In genomic region chr14:47278233-47278842, GRCh38 we compare ENCODE assay signal across 8 cellular contexts.
A peak's percentile ranks its signal among the peaks of the same experiment; 100 is the strongest.
DNase-seq lines count a peak whose midpoint lies in the region; ATAC-seq and TF ChIP-seq lines count a peak whose summit lies in the region.

No MANE protein-coding gene starts in this region.

- no peaks in the 10 kb centered on the region for H3K4me1 ChIP-seq in OCI-LY7 (ENCODE audit: insufficient read depth, low read length, poor library complexity, severe bottlenecking)

- H3K9me2 ChIP-seq in OCI-LY7 (ENCODE audit: insufficient read depth, low read length) = no peaks in the 10 kb centered on the region

- peaks cover 3% of the 10 kb centered on the region for H3K36me3 Mint-ChIP-seq in mesothelial cell of epicardium

- H3K27ac ChIP-seq in HL-60 (replicated peaks) (no peak overlapping the region), OCI-LY7 (ENCODE audit: low read depth, low read length, poor library complexity, severe bottlenecking) (no peak overlapping the region), coronary artery (no peak overlapping the region)

- H3K27me3 ChIP-seq in HL-60 (ENCODE audit: insufficient read depth, poor library complexity, severe bottlenecking) = no peaks in the 10 kb centered on the region

- no peaks in the 10 kb centered on the region for H3K9me3 ChIP-seq in OCI-LY7 (ENCODE audit: low read length)

- no peaks in the 10 kb centered on the region for H3K36me3 ChIP-seq in OCI-LY7 (ENCODE audit: insufficient read depth, low read length)

- ATAC-seq in GM19438 (IDR thresholded peaks at IDR 0.05; ENCODE audit: low read depth, unreplicated experiment) = peak; percentile 81

- peaks cover 8% of the 10 kb centered on the region for H3K4me1 Mint-ChIP-seq in mesothelial cell of epicardium

- intact Hi-C loops in OCI-LY7 (cut with micrococcal nuclease; ENCODE audit: unreplicated experiment) = no loop called here

- CTCF ChIA-PET in OCI-LY7 (lab: Charles Lee; ENCODE audit: unreplicated experiment) = no interaction called here

- H3K4me3 Mint-ChIP-seq in mesothelial cell of epicardium = no peak overlapping the region

- BruUV-seq in OCI-LY7 (replicated peaks; lab: Mats Ljungman, UMichigan) = no TSS peak

- peak; percentile 65 for DNase-seq in ELF-1 (ENCODE audit: low read depth, low spot score)
- peak; percentile 23 to 49 for DNase-seq in HL-60 (ENCODE audit: low read depth in 1 of 2, low spot score in 1 of 2)
- peak; percentile 50 for DNase-seq in OCI-LY7 (ENCODE audit: low spot score)
- peak; percentile 14 to 23 for DNase-seq in cardiac fibroblast (ENCODE audit: low read depth in 2 of 2)
- peak; percentile 28 to 51 for DNase-seq in mesothelial cell of epicardium (ENCODE audit: low spot score in 2 of 2, unreplicated experiment in 2 of 2)
- no peak for DNase-seq in coronary artery (ENCODE audit: low spot score)
- no peak for DNase-seq in effector CD8-positive, alpha-beta T cell (lab: John Stamatoyannopoulos, UW)

- H3K4me2 ChIP-seq in OCI-LY7 (ENCODE audit: low read length) = no peak overlapping the region

- H3K27me3 Mint-ChIP-seq in mesothelial cell of epicardium (ENCODE audit: low read depth) = no peaks in the 10 kb centered on the region

- H4K20me1 ChIP-seq in OCI-LY7 (ENCODE audit: insufficient read depth, low read length) = no peaks in the 10 kb centered on the region

- no peaks in the 10 kb centered on the region for H3K79me2 ChIP-seq in OCI-LY7 (ENCODE audit: insufficient read depth, low read depth, low read length)

- no peaks in the 10 kb centered on the region for H3K9me3 Mint-ChIP-seq in mesothelial cell of epicardium

- POLR2A ChIA-PET in OCI-LY7 (lab: Charles Lee) = interaction anchor here (0.6 kb wide), 1 partner anchor 1555 kb away, joined by 3 read pairs; no protein-coding TSS in a partner anchor

- H3K4me3 ChIP-seq in HL-60 (replicated peaks; ENCODE audit: insufficient read depth, low read length) (no peak overlapping the region), OCI-LY7 (ENCODE audit: low read depth, low read length, poor library complexity, severe bottlenecking) (no peak overlapping the region), cardiac fibroblast (replicated peaks in 1 of 2; ENCODE audit: low read depth in 2 of 2, low read length in 2 of 2) (no peak overlapping the region), coronary artery (no peak overlapping the region)

- TF ChIP-seq CTCF in HL-60 (IDR thresholded peaks at IDR 0.05; ENCODE audit: insufficient read depth, low read length) (peak; percentile 51), OCI-LY7 (conservative IDR thresholded peaks at IDR 0.05; ENCODE audit: low read length) (peak; percentile 84), cardiac fibroblast (IDR thresholded peaks at IDR 0.05; ENCODE audit: low read depth, low read length) (peak; percentile 49), mesothelial cell of epicardium (IDR thresholded peaks at IDR 0.05; ENCODE audit: unreplicated experiment) (peak; percentile 69), coronary artery (IDR thresholded peaks at IDR 0.05) (no peak)

- no peak overlapping the region for H3K27ac Mint-ChIP-seq in mesothelial cell of epicardium

- H2AFZ ChIP-seq in OCI-LY7 (ENCODE audit: low read length) = no peak overlapping the region

Comparison
In these comparisons a context has a peak if more than half of its experiments do, and no peak if none do; other contexts are left out.
1. DNase-seq: peak in ELF-1 (single experiment), HL-60 (2 of 2), OCI-LY7 (single experiment), cardiac fibroblast (2 of 2) and mesothelial cell of epicardium (2 of 2); none in coronary artery (single experiment) and effector CD8-positive, alpha-beta T cell (single experiment).